In the genomic region with DNA sequence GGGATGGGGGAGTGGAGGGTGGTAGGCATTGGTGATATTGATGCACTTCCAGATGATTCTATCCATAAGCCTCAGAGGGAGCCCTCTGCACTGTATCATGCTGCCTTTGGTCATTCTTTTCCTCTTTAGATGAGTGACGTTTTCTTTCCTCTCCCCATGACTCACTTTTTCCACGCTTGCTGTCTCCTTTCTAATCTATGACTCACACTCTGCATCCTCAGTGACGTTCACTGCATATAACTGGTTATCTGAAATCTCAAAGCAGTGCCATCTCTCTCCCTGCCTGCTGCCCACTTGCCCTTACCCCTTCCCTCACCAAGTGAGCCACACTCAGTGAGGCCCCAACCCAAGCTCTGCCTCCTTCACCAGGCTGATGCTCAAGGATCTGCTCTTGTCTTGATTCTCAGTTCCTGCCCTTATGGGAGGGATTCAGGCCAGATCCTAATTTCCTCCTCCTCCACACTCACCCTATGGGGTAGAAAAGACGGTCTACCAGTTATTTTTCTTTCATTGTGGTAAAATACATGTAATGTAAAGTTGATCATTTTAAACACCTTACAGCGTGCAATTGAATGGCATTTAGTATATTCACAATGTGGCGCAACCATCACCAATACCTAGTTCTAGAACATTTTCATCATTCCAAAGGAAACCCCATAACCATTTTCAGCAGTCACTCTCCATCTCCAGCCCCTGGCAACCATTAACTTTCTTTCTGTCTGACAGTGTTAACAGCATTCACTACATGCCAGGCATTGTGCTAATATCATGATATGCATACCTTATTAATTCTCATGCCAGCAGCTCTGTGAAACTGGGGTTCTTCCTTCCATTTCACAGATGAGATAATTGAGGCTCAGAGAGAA, we compare ENCODE assay signal across 8 cellular contexts. TPM values are rescaled to one million over a fixed set of nuclear protein-coding genes. Genes with fewer than 3 reads are reported as not detected.
DNase-seq lines count a peak whose midpoint lies in the region; ATAC-seq lines count a peak whose summit lies in the region.

No MANE protein-coding gene starts in this region.

- no peak for ATAC-seq in GM21528 (IDR thresholded peaks at IDR 0.05; ENCODE audit: low FRiP score, unreplicated experiment)
- ATAC-seq in left colon = no peak

- intact Hi-C loops in left colon (cut with DNase I, micrococcal nuclease) = no loop called here

- peaks cover 21% of the 10 kb centered on the region for H3K9me3 Mint-ChIP-seq in T-helper 2 cell treated with Interferon-gamma antibody and Interleukin-4, amounts not matched to agents 5 μg/mL and 100 μg/mL, for 36 hours

- H3K4me3 Mint-ChIP-seq in T-helper 2 cell treated with Interferon-gamma antibody and Interleukin-4, amounts not matched to agents 5 μg/mL and 100 μg/mL, for 36 hours = no peak overlapping the region

- H3K27me3 Mint-ChIP-seq in T-helper 2 cell treated with Interferon-gamma antibody and Interleukin-4, amounts not matched to agents 5 μg/mL and 100 μg/mL, for 36 hours (ENCODE audit: low read depth) = peaks cover 3% of the 10 kb centered on the region

- H3K4me1 Mint-ChIP-seq in T-helper 2 cell treated with Interferon-gamma antibody and Interleukin-4, amounts not matched to agents 5 μg/mL and 100 μg/mL, for 36 hours (ENCODE audit: low read depth) = peaks cover 9% of the 10 kb centered on the region

- DNase-seq in activated CD8-positive, alpha-beta memory T cell treated with anti-CD3 and anti-CD28 coated beads for 48 hours (ENCODE audit: low read depth in 2 of 3, low spot score in 2 of 3) = peak in 2 of 3 experiments; percentile 3 to 51
- DNase-seq in activated CD8-positive, alpha-beta memory T cell treated with anti-CD3 and anti-CD28 coated beads for 24 hours = no peak
- DNase-seq in T-helper 2 cell treated with Interferon-gamma antibody and Interleukin-4, amounts not matched to agents 5 μg/mL and 100 μg/mL, for 36 hours (ENCODE audit: low spot score) = peak; percentile 80
- DNase-seq in fibroblast of peridontal ligament (ENCODE audit: extremely low read depth) (peak; percentile 99), hippocampal formation (lab: John Stamatoyannopoulos, UW) (no peak), left colon (no peak)
- DNase-seq in stimulated activated CD8-positive, alpha-beta memory T cell treated with anti-CD3 and anti-CD28 coated beads, Interleukin-4, amount 100 ng/mL, for 24 hours (ENCODE audit: low read depth) = peak; percentile 2

- peak overlapping the region; percentile 49 for H3K27ac Mint-ChIP-seq in T-helper 2 cell treated with Interferon-gamma antibody and Interleukin-4, amounts not matched to agents 5 μg/mL and 100 μg/mL, for 36 hours

- H3K36me3 Mint-ChIP-seq in T-helper 2 cell treated with Interferon-gamma antibody and Interleukin-4, amounts not matched to agents 5 μg/mL and 100 μg/mL, for 36 hours (ENCODE audit: low read depth) = no peaks in the 10 kb centered on the region

RNA-seq across cellular contexts. Expression of a gene that starts 31.8 kb away (rescaled TPM):
- 10 to 100 TPM in 1 of 2 donors, 1 to 10 TPM in 1; 7.8 to 25.4 TPM for total RNA-seq in left colon

Comparison
In these comparisons a context has a peak if more than half of its experiments do, and no peak if none do; other contexts are left out.
1. DNase-seq: peak in activated CD8-positive, alpha-beta memory T cell treated with anti-CD3 and anti-CD28 coated beads for 48 hours (2 of 3), T-helper 2 cell treated with Interferon-gamma antibody and Interleukin-4, amounts not matched to agents 5 μg/mL and 100 μg/mL, for 36 hours (single experiment), fibroblast of peridontal ligament (single experiment) and stimulated activated CD8-positive, alpha-beta memory T cell treated with anti-CD3 and anti-CD28 coated beads, Interleukin-4, amount 100 ng/mL, for 24 hours (single experiment); none in activated CD8-positive, alpha-beta memory T cell treated with anti-CD3 and anti-CD28 coated beads for 24 hours (single experiment), hippocampal formation (0 of 2) and left colon (0 of 2).